24 cellular contexts compared by ENCODE assay signal in genomic region chr19:37513397-37513796, GRCh38.
"Had no signal": no experiment of that assay in that cellular context is flagged by ENCODE, and none has a peak within 500 bp of the region (broad histone marks: within the 10 kb centered on the region; RNA-seq: fewer than 3 reads in every experiment).

No MANE protein-coding gene starts in this region.

- DNase-seq: activated CD4-positive, alpha-beta memory T cell treated with anti-CD3 and anti-CD28 coated beads, Interleukin-2, amount 10 ng/mL, durations not matched to agents 7 days and 5 days; activated CD4-positive, alpha-beta T cell treated with anti-CD3 and anti-CD28 coated beads for 1 hour; activated naive CD4-positive, alpha-beta T cell treated with Interleukin-2 at 50 U/mL for 16 hours; activated naive CD8-positive, alpha-beta T cell treated with anti-CD3 and anti-CD28 coated beads, Interleukin-2, amount 10 ng/mL, durations not matched to agents 7 days and 5 days; activated T-cell treated with anti-CD3 and anti-CD28 coated beads, Interleukin-2, amount 50 U/mL, for 1 hour; amygdala; effector memory CD8-positive, alpha-beta T cell; foreskin melanocyte; kidney; left lung; retina; stimulated activated CD4-positive, alpha-beta T cell treated with anti-CD3 and anti-CD28 coated beads, Interleukin-12 subunit alpha, Interleukin-12 subunit beta, amount 100 ng/mL, for 4 hours; stimulated activated CD4-positive, alpha-beta T cell treated with anti-CD3 and anti-CD28 coated beads, Interleukin-1b, Interleukin-23, amount 100 ng/mL, for 48 hours; stimulated activated CD8-positive, alpha-beta memory T cell treated with anti-CD3 and anti-CD28 coated beads, Interleukin-4, amount 100 ng/mL, for 48 hours; stimulated activated naive CD8-positive, alpha-beta T cell treated with anti-CD3 and anti-CD28 coated beads, Interleukin-15, Interleukin-2, amounts not matched to agents 100 U/mL and 50 U/mL, for 24 hours; substantia nigra; T-helper 17 cell; tibial artery; uterus; WERI-Rb-1 had no signal

- H3K27me3 ChIP-seq: cardiac muscle cell, left lung, tibial artery, uterus had no signal

- H3K4me3 Mint-ChIP-seq: activated CD4-positive, alpha-beta memory T cell treated with anti-CD3 and anti-CD28 coated beads, Interleukin-2, amount 10 ng/mL, durations not matched to agents 7 days and 5 days; activated naive CD8-positive, alpha-beta T cell treated with anti-CD3 and anti-CD28 coated beads, Interleukin-2, amount 10 ng/mL, durations not matched to agents 7 days and 5 days; effector memory CD8-positive, alpha-beta T cell; mesothelial cell of epicardium; neural crest cell; T-helper 17 cell had no signal

- H3K4me1 ChIP-seq: left lung, tibial artery, uterus had no signal

- H3K4me3 ChIP-seq: cardiac muscle cell, left lung, tibial artery, uterus had no signal

- H3K27me3 Mint-ChIP-seq: activated CD4-positive, alpha-beta memory T cell treated with anti-CD3 and anti-CD28 coated beads, Interleukin-2, amount 10 ng/mL, durations not matched to agents 7 days and 5 days; activated naive CD8-positive, alpha-beta T cell treated with anti-CD3 and anti-CD28 coated beads, Interleukin-2, amount 10 ng/mL, durations not matched to agents 7 days and 5 days; effector memory CD8-positive, alpha-beta T cell; T-helper 17 cell had no signal

- ATAC-seq: effector memory CD8-positive, alpha-beta T cell; left lung; stimulated activated naive CD8-positive, alpha-beta T cell treated with anti-CD3 and anti-CD28 coated beads, Interleukin-15, Interleukin-2, amounts not matched to agents 100 U/mL and 50 U/mL, for 24 hours; T-helper 17 cell had no signal

- H3K36me3 ChIP-seq: uterus had no signal

- H3K27ac Mint-ChIP-seq: activated CD4-positive, alpha-beta memory T cell treated with anti-CD3 and anti-CD28 coated beads, Interleukin-2, amount 10 ng/mL, durations not matched to agents 7 days and 5 days; activated naive CD8-positive, alpha-beta T cell treated with anti-CD3 and anti-CD28 coated beads, Interleukin-2, amount 10 ng/mL, durations not matched to agents 7 days and 5 days; activated T-helper 2 cell treated with anti-CD3 and anti-CD28 coated beads, Interferon-gamma antibody, Interleukin-2, Interleukin-4, amounts not matched to agents 10 μg/mL and 5 μg/mL and 100 μg/mL, durations not matched to agents 14 hours and 24 hours and 36 hours; mesothelial cell of epicardium; T-helper 17 cell had no signal

- H3K4me1 Mint-ChIP-seq: activated CD4-positive, alpha-beta memory T cell treated with anti-CD3 and anti-CD28 coated beads, Interleukin-2, amount 10 ng/mL, durations not matched to agents 7 days and 5 days; activated naive CD8-positive, alpha-beta T cell treated with anti-CD3 and anti-CD28 coated beads, Interleukin-2, amount 10 ng/mL, durations not matched to agents 7 days and 5 days; mesothelial cell of epicardium; neural crest cell; T-helper 17 cell had no signal

- H3K27ac ChIP-seq: cardiac muscle cell, left lung, tibial artery, uterus, WERI-Rb-1 had no signal

- H3K9me3 ChIP-seq: uterus had no signal
